In genomic region chr22:21867528-21868266, GRCh38 we compare ENCODE assay signal across 8 cellular contexts. TPM values are rescaled to one million over a fixed set of nuclear protein-coding genes. Genes with fewer than 3 reads are reported as not detected.
A peak's percentile ranks its signal among the peaks of the same experiment; 100 is the strongest.
DNase-seq lines count a peak whose midpoint lies in the region; ATAC-seq and TF ChIP-seq lines count a peak whose summit lies in the region.

MAPK1 (minus strand) TSS chr22:21867645; CDS start chr22:21867440, 205 bp downstream.

- CTCF ChIA-PET in activated B cell treated with CpG ODN at 0.5 μM for 24 hours (lab: Charles Lee), result interaction anchor here (1.8 kb wide), 1 partner anchor 71 kb away, joined by 5 read pairs; no protein-coding TSS in a partner anchor

- in situ Hi-C loops in ACHN (cut with HindIII; ENCODE audit: low pct_ligation_motif_present, low pct_unique_long_range_greater_than_20kb, low sequenced_read_pairs), result no loop called here

- TF ChIP-seq CTCF in activated B cell treated with CpG ODN at 0.5 μM for 24 hours (IDR thresholded peaks at IDR 0.05), result no peak

- POLR2A ChIA-PET in activated B cell treated with CpG ODN at 0.5 μM for 24 hours (lab: Charles Lee), result interaction anchor here (0.6 to 1.8 kb wide), 9 partner anchors 9 to 238 kb away, joined by 3 to 10 read pairs (median 4); partner anchors contain the start of genes YDJC and YPEL1

- H3K4me1 Mint-ChIP-seq in activated B cell treated with CpG ODN at 0.5 μM for 24 hours, result peaks cover 50% of the 10 kb centered on the region

- ATAC-seq in GM18861 (IDR thresholded peaks at IDR 0.05; ENCODE audit: unreplicated experiment) (peak; percentile 77), HG03097 (IDR thresholded peaks at IDR 0.05; ENCODE audit: low FRiP score, unreplicated experiment) (peak; percentile 69), activated B cell treated with CpG ODN at 0.5 μM for 24 hours (ENCODE audit: low read depth) (peak; percentile 88)

- peak within 1 kb of the TSS; percentile 95 for H3K4me3 Mint-ChIP-seq in activated B cell treated with CpG ODN at 0.5 μM for 24 hours

- intact Hi-C loops in activated B cell treated with CpG ODN at 0.5 μM for 24 hours (cut with micrococcal nuclease), result loop anchor here (1.0 to 5.0 kb wide), 7 partner anchors 35 to 950 kb away; partner anchors contain the start of genes CRKL, PPIL2, PPM1F and YPEL1

- H3K27ac Mint-ChIP-seq in activated B cell treated with CpG ODN at 0.5 μM for 24 hours, result peak within 1 kb of the TSS; percentile 100

- peaks cover 18% of the 10 kb centered on the region for H3K36me3 Mint-ChIP-seq in activated B cell treated with CpG ODN at 0.5 μM for 24 hours (ENCODE audit: low read depth)

- peaks cover 3% of the 10 kb centered on the region for H3K9me3 Mint-ChIP-seq in activated B cell treated with CpG ODN at 0.5 μM for 24 hours

- H3K27ac ChIP-seq in caudate nucleus (ENCODE audit: low read depth, low read length), result peak within 1 kb of the TSS; percentile 90

- H3K27me3 Mint-ChIP-seq in activated B cell treated with CpG ODN at 0.5 μM for 24 hours, result no peaks in the 10 kb centered on the region

- peak; percentile 83 for DNase-seq in ACHN
- DNase-seq in NCI-H2196 treated with DMSO at 0.1 percent for 48 hours (lab: John Stamatoyannopoulos, UW; ENCODE audit: unreplicated experiment), result peak; percentile 68
- DNase-seq in activated B cell treated with CpG ODN at 0.5 μM for 24 hours, result peak; percentile 94
- DNase-seq in caudate nucleus (lab: John Stamatoyannopoulos, UW), result peak; percentile 48 to 97 (median 93)
- DNase-seq in iris pigment epithelial cell (ENCODE audit: low read depth), result peak; percentile 91
- peak; percentile 93 for DNase-seq in stimulated activated CD4-positive, alpha-beta T cell treated with anti-CD3 and anti-CD28 coated beads, Interleukin-12 subunit alpha, Interleukin-12 subunit beta, amount 100 ng/mL, for 4 hours

RNA-seq across cellular contexts. Expression of gene MAPK1, which starts in this region (rescaled TPM):
- total RNA-seq in activated B cell treated with CpG ODN at 0.5 μM for 24 hours, result 130 and 149 TPM in 2 replicates

Comparison
In these comparisons a context has a peak if more than half of its experiments do, and no peak if none do; other contexts are left out.
1. Peak in every context shown above with its lines: DNase-seq, ATAC-seq and H3K27ac ChIP-seq.